In the genomic region with DNA sequence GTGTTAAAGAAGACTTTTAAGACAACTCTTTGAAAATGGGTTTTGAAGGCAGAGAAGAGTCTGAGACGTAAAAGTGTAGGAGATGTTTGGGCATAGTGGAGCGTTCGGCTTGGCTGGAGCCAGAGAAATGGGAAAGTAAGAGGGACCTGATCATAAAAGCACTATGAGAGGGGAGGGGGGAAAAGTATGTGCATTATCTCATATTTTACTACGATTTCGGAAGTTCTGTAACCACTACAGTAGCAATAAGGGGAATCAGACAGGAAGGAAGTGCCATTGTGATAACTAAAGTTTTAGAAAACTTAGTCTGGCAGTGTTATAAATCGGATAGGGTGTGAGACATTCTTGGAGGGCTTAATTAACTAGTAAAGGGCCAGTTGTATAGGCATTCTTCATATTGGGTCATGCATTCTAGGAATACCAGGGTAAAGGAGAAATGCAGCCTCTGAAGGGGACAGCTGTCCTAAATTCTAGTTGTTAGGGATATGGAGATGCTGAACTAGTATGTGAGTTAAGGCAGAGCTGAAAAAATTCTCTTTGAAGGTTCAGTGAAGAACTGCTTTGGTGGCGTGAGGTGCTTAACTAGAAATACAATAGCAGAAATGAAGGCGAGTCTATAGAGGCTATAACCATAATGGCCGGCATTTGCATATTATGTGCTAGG, we compare ENCODE assay signal across 10 cellular contexts.
DNase-seq lines count a peak whose midpoint lies in the region; ATAC-seq, FAIRE-seq and TF ChIP-seq lines count a peak whose summit lies in the region.
"Had no signal": no experiment of that assay in that cellular context is flagged by ENCODE, and none has a peak within 500 bp of the region (broad histone marks: within the 10 kb centered on the region; RNA-seq: fewer than 3 reads in every experiment).

No MANE protein-coding gene starts in this region.

- H3K4me3 ChIP-seq in kidney (ENCODE audit: low read length in 2 of 2) (peak overlapping the region; percentile 62 to 94), thymus (ENCODE audit: low read length) (peak overlapping the region; percentile 49)

- no peaks in the 10 kb centered on the region for H3K36me3 Mint-ChIP-seq in activated naive CD4-positive, alpha-beta T cell treated with anti-CD3 and anti-CD28 coated beads for 36 hours (ENCODE audit: low read depth)
- no peaks in the 10 kb centered on the region for H3K36me3 Mint-ChIP-seq in activated naive CD8-positive, alpha-beta T cell

- peaks cover 2% of the 10 kb centered on the region for H3K9me3 Mint-ChIP-seq in activated naive CD4-positive, alpha-beta T cell treated with anti-CD3 and anti-CD28 coated beads for 36 hours
- H3K9me3 Mint-ChIP-seq in activated naive CD8-positive, alpha-beta T cell (ENCODE audit: low read depth), result no peaks in the 10 kb centered on the region

- ATAC-seq in HG03457 (IDR thresholded peaks at IDR 0.05; ENCODE audit: unreplicated experiment), result no peak
- no peak for ATAC-seq in GM21360 (IDR thresholded peaks at IDR 0.05; ENCODE audit: unreplicated experiment)

- 40% methylated on average over 9 of the region's 9 CpGs for WGBS in thymus

- H3K4me1 Mint-ChIP-seq in activated naive CD4-positive, alpha-beta T cell treated with anti-CD3 and anti-CD28 coated beads for 36 hours (ENCODE audit: low read depth), result peaks cover 28% of the 10 kb centered on the region
- H3K4me1 Mint-ChIP-seq in activated naive CD8-positive, alpha-beta T cell (ENCODE audit: low read depth), result peaks cover 31% of the 10 kb centered on the region

- H3K9ac ChIP-seq in kidney (ENCODE audit: low read length in 2 of 2), result no peak overlapping the region

- intact Hi-C loops in activated naive CD4-positive, alpha-beta T cell treated with anti-CD3 and anti-CD28 coated beads for 36 hours (cut with micrococcal nuclease), result loop anchor here (1.0 to 5.0 kb wide), 6 partner anchors 35 to 671 kb away; partner anchors contain the start of genes CCDC171, PSIP1 and SNAPC3
- intact Hi-C loops in kidney (cut with DNase I), result no loop called here

- H3K36me3 ChIP-seq in kidney (ENCODE audit: control insufficient read depth in 1 of 2, insufficient read depth in 2 of 2, low read length in 2 of 2), result no peaks in the 10 kb centered on the region
- H3K36me3 ChIP-seq in thymus (ENCODE audit: control insufficient read depth, insufficient read depth), result no peaks in the 10 kb centered on the region

- H3K4me3 Mint-ChIP-seq in activated naive CD4-positive, alpha-beta T cell treated with anti-CD3 and anti-CD28 coated beads for 36 hours, result peak overlapping the region; percentile 76
- peak overlapping the region; percentile 84 for H3K4me3 Mint-ChIP-seq in activated naive CD8-positive, alpha-beta T cell

- no peak for FAIRE-seq in kidney (lab: Jason Lieb, UNC)
- FAIRE-seq: small intestine had no signal

- H3K27ac ChIP-seq in kidney (ENCODE audit: low read depth in 2 of 2, low read length in 2 of 2) (no peak overlapping the region), thymus (ENCODE audit: low read depth) (no peak overlapping the region)

- H3K27me3 Mint-ChIP-seq in activated naive CD4-positive, alpha-beta T cell treated with anti-CD3 and anti-CD28 coated beads for 36 hours (ENCODE audit: low read depth), result no peaks in the 10 kb centered on the region
- H3K27me3 Mint-ChIP-seq in activated naive CD8-positive, alpha-beta T cell, result no peaks in the 10 kb centered on the region

- H3K9me3 ChIP-seq in kidney (ENCODE audit: control insufficient read depth in 1 of 2, low read length in 2 of 2) (no peaks in the 10 kb centered on the region), thymus (ENCODE audit: control insufficient read depth) (no peaks in the 10 kb centered on the region)

- no peak for TF ChIP-seq CTCF in kidney (IDR thresholded peaks at IDR 0.05; ENCODE audit: borderline replicate concordance, extremely low read depth, insufficient read depth)

- DNase-seq in activated naive CD4-positive, alpha-beta T cell treated with anti-CD3 and anti-CD28 coated beads for 36 hours, result no peak
- DNase-seq in activated naive CD4-positive, alpha-beta T cell (lab: John Stamatoyannopoulos, UW), result no peak
- DNase-seq in kidney (no peak), SW480 (ENCODE audit: low spot score) (no peak)
- DNase-seq: HCEC 1CT, small intestine had no signal

- H3K4me1 ChIP-seq in kidney (ENCODE audit: control insufficient read depth in 1 of 2, insufficient read depth in 1 of 2, low read depth in 1 of 2, low read length in 2 of 2) (no peaks in the 10 kb centered on the region), thymus (ENCODE audit: control insufficient read depth, insufficient read depth, low read length) (peaks cover 13% of the 10 kb centered on the region)

- CTCF ChIA-PET in activated naive CD4-positive, alpha-beta T cell treated with anti-CD3 and anti-CD28 coated beads for 36 hours (lab: Charles Lee), result no interaction called here

- no peaks in the 10 kb centered on the region for H3K27me3 ChIP-seq in thymus (ENCODE audit: control insufficient read depth, insufficient read depth)

- H3K27ac Mint-ChIP-seq in activated naive CD4-positive, alpha-beta T cell treated with anti-CD3 and anti-CD28 coated beads for 36 hours, result peak overlapping the region; percentile 74
- H3K27ac Mint-ChIP-seq in activated naive CD8-positive, alpha-beta T cell, result peak overlapping the region; percentile 1
